In the genomic region with DNA sequence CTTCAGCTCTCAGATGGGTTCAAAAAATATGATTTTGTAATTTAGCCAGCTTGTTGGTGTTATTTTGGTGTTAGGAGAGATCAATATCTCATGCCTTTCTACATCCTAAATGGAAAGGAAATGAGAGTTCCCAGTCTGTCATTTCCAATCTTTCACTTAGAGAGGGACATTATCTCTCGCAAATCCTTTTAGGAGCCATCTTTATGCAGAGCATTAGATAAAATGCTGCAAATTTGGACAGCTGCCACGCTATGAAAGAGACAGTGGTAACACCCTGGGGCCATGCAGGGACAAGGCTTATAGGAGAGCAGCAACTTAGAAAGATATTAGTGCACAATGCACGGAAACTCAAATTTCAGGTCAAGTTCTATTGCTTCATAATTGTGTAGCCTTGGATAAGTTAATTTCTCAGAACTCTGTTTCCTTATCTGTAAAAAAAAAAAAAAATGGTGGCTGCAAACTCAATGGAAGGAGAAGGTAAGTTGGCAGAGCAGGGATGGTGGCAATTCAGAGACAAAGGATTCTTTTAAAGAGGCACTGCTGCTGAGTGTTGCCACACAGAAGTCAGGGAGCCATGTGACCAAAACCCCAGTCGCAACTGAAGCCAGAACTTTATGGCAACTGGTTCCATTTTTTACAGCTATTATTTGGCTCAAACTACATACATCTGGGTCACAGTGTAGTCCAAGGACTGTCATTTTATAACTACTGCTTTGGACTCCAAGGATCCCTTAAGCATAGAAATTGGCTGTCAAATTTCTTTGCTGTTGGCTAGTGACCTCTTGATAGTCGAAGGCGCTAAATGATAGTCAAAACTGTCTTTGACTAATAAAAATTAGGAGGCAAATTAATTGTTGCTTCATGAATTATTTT, we compare ENCODE assay signal across 21 cellular contexts.
DNase-seq lines count a peak whose midpoint lies in the region; ATAC-seq and TF ChIP-seq lines count a peak whose summit lies in the region.
"Had no signal": no experiment of that assay in that cellular context is flagged by ENCODE, and none has a peak within 500 bp of the region (broad histone marks: within the 10 kb centered on the region; RNA-seq: fewer than 3 reads in every experiment).

No MANE protein-coding gene starts in this region.

- ATAC-seq in left cardiac atrium: peak; percentile 68 to 73
- no peak for ATAC-seq in GM19397 (IDR thresholded peaks at IDR 0.05; ENCODE audit: unreplicated experiment)
- no peak for ATAC-seq in stimulated activated memory B cell treated with anti-CD40 and anti-IgM and Interleukin-4, amounts not matched to agents 10 μg/mL and 1 μg/mL and 100 μg/mL, for 72 hours
- ATAC-seq: body of pancreas, T-helper 17 cell had no signal

- TF ChIP-seq CTCF in type B pancreatic cell (conservative IDR thresholded peaks at IDR 0.05): no peak

- peak overlapping the region; percentile 2 for H3K4me3 Mint-ChIP-seq in type B pancreatic cell
- H3K4me3 Mint-ChIP-seq in stimulated activated memory B cell treated with anti-CD40 and anti-IgM and Interleukin-4, amounts not matched to agents 10 μg/mL and 1 μg/mL and 100 μg/mL, for 72 hours: no peak overlapping the region
- H3K4me3 Mint-ChIP-seq: nephron, T-helper 17 cell had no signal

- H3K27ac Mint-ChIP-seq in type B pancreatic cell: no peak overlapping the region
- H3K27ac Mint-ChIP-seq in stimulated activated memory B cell treated with anti-CD40 and anti-IgM and Interleukin-4, amounts not matched to agents 10 μg/mL and 1 μg/mL and 100 μg/mL, for 72 hours: no peak overlapping the region
- H3K27ac Mint-ChIP-seq: T-helper 17 cell had no signal

- H3K9me3 Mint-ChIP-seq in type B pancreatic cell: no peaks in the 10 kb centered on the region
- no peaks in the 10 kb centered on the region for H3K9me3 Mint-ChIP-seq in stimulated activated memory B cell treated with anti-CD40 and anti-IgM and Interleukin-4, amounts not matched to agents 10 μg/mL and 1 μg/mL and 100 μg/mL, for 72 hours
- H3K9me3 Mint-ChIP-seq: nephron had no signal

- intact Hi-C loops in left cardiac atrium (cut with DNase I): no loop called here

- H3K4me1 Mint-ChIP-seq in type B pancreatic cell (ENCODE audit: unreplicated experiment): peaks cover 7% of the 10 kb centered on the region
- no peaks in the 10 kb centered on the region for H3K4me1 Mint-ChIP-seq in stimulated activated memory B cell treated with anti-CD40 and anti-IgM and Interleukin-4, amounts not matched to agents 10 μg/mL and 1 μg/mL and 100 μg/mL, for 72 hours
- H3K4me1 Mint-ChIP-seq: T-helper 17 cell had no signal

- H3K36me3 Mint-ChIP-seq in type B pancreatic cell: no peaks in the 10 kb centered on the region
- H3K36me3 Mint-ChIP-seq in stimulated activated memory B cell treated with anti-CD40 and anti-IgM and Interleukin-4, amounts not matched to agents 10 μg/mL and 1 μg/mL and 100 μg/mL, for 72 hours: no peaks in the 10 kb centered on the region

- no peaks in the 10 kb centered on the region for H3K27me3 Mint-ChIP-seq in type B pancreatic cell
- H3K27me3 Mint-ChIP-seq in stimulated activated memory B cell treated with anti-CD40 and anti-IgM and Interleukin-4, amounts not matched to agents 10 μg/mL and 1 μg/mL and 100 μg/mL, for 72 hours: no peaks in the 10 kb centered on the region
- H3K27me3 Mint-ChIP-seq: T-helper 17 cell had no signal

- DNase-seq in NCI-H345 (lab: John Stamatoyannopoulos, UW) (peak; percentile 4), NCI-H345 treated with DMSO at 0.1 percent for 48 hours (lab: John Stamatoyannopoulos, UW; ENCODE audit: unreplicated experiment) (no peak), OCI-M1 (lab: John Stamatoyannopoulos, UW) (peak; percentile 27), left cardiac atrium (no peak), type B pancreatic cell (ENCODE audit: extremely low spot score, unreplicated experiment) (no peak)
- DNase-seq in activated effector memory CD4-positive, alpha-beta T cell treated with Interleukin-2 at 50 U/mL for 16 hours: no peak
- DNase-seq: activated CD8-positive, alpha-beta memory T cell treated with anti-CD3 and anti-CD28 coated beads for 24 hours; activated gamma-delta T cell treated with Interleukin-2 at 50 U/mL for 16 hours; activated T-cell treated with anti-CD3 and anti-CD28 coated beads, Interleukin-2, amount 50 U/mL, for 1 hour; body of pancreas; heart left ventricle; NCI-H187; NCI-H226; right lobe of liver; stimulated activated CD4-positive, alpha-beta T cell treated with anti-CD3 and anti-CD28 coated beads, Interleukin-15, amount 100 ng/mL, for 24 hours; stomach; T-helper 17 cell; transverse colon had no signal

Comparison
In these comparisons a context has a peak if more than half of its experiments do, and no peak if none do; other contexts are left out.
1. DNase-seq: peak in NCI-H345 (single experiment) and OCI-M1 (single experiment); none in NCI-H345 treated with DMSO at 0.1 percent for 48 hours (single experiment), left cardiac atrium (single experiment), type B pancreatic cell (single experiment) and activated effector memory CD4-positive, alpha-beta T cell treated with Interleukin-2 at 50 U/mL for 16 hours (single experiment).
2. ATAC-seq: peak in left cardiac atrium (2 of 2); none in GM19397 (single experiment) and stimulated activated memory B cell treated with anti-CD40 and anti-IgM and Interleukin-4, amounts not matched to agents 10 μg/mL and 1 μg/mL and 100 μg/mL, for 72 hours (single experiment).